1 cellular context compared by ENCODE assay signal in genomic region chr21:44510508-44511218, GRCh38.
TF ChIP-seq lines count a peak whose summit lies in the region.

No MANE protein-coding gene starts in this region.

TF ChIP-seq in HepG2, 621 proteins besides CTCF, POLR2A, EP300 and RAD21 (continued from another document):
- TF ChIP-seq ZNF609 (CRISPR knock-in tag; IDR thresholded peaks at IDR 0.05; ENCODE audit: borderline replicate concordance), result no peak
- peak; percentile 49; the same call in 1 of the 2 replicates for TF ChIP-seq SMC3 (IDR thresholded peaks at IDR 0.05; ENCODE audit: low read length)
- no peak for TF ChIP-seq BCLAF1 (IDR thresholded peaks at IDR 0.05)
- no peak for TF ChIP-seq RAD51 (IDR thresholded peaks at IDR 0.05; ENCODE audit: borderline replicate concordance)
- TF ChIP-seq PREB (CRISPR knock-in tag; IDR thresholded peaks at IDR 0.05), result no peak
- TF ChIP-seq PRMT3 (CRISPR knock-in tag; IDR thresholded peaks at IDR 0.05; ENCODE audit: borderline replicate concordance, low read depth), result no peak
- TF ChIP-seq TARDBP (CRISPR knock-in tag; IDR thresholded peaks at IDR 0.05), result 0 out of 2 replicates have a peak, but pooled peaks have one; percentile 12
- TF ChIP-seq THAP11 (CRISPR knock-in tag; IDR thresholded peaks at IDR 0.05), result no peak
- no peak for TF ChIP-seq MIER2 (CRISPR knock-in tag; IDR thresholded peaks at IDR 0.05)
- no peak for TF ChIP-seq PPARG (CRISPR knock-in tag; conservative IDR thresholded peaks at IDR 0.05)
- TF ChIP-seq AGO2 (optimal IDR thresholded peaks at IDR 0.05; ENCODE audit: low read depth, low read length), result peak; percentile 77
- peak; percentile 52; the same call in 1 of the 2 replicates for TF ChIP-seq ESRRA (CRISPR knock-in tag; IDR thresholded peaks at IDR 0.05; ENCODE audit: low read depth)
- peak; percentile 60; the same call in 1 of the 2 replicates for TF ChIP-seq ZNF543 (CRISPR knock-in tag; IDR thresholded peaks at IDR 0.05)
- no peak for TF ChIP-seq CC2D1A (CRISPR knock-in tag; IDR thresholded peaks at IDR 0.05)
- no peak for TF ChIP-seq CSRNP2 (CRISPR knock-in tag; conservative IDR thresholded peaks at IDR 0.05; ENCODE audit: low read depth)
- TF ChIP-seq MED8 (CRISPR knock-in tag; IDR thresholded peaks at IDR 0.05; ENCODE audit: insufficient replicate concordance), result no peak
- TF ChIP-seq SALL1 (CRISPR knock-in tag; IDR thresholded peaks at IDR 0.05), result 0 out of 2 replicates have a peak, but pooled peaks have one; percentile 40
- no peak for TF ChIP-seq SYNCRIP (IDR thresholded peaks at IDR 0.05; ENCODE audit: insufficient read depth, low read depth, low read length)
- no peak for TF ChIP-seq ZFP62 (CRISPR knock-in tag; IDR thresholded peaks at IDR 0.05)
- TF ChIP-seq ZFX (CRISPR knock-in tag; IDR thresholded peaks at IDR 0.05; ENCODE audit: low read depth), result peak; percentile 66
- no peak for TF ChIP-seq CEBPB (IDR thresholded peaks at IDR 0.05; ENCODE audit: borderline replicate concordance, low read depth, low read length)
